9 cellular contexts compared by ENCODE assay signal in genomic region chr16:83809092-83809491, GRCh38. TPM values are rescaled to one million over a fixed set of nuclear protein-coding genes. Genes with fewer than 3 reads are reported as not detected.
A peak's percentile ranks its signal among the peaks of the same experiment; 100 is the strongest.
DNase-seq lines count a peak whose midpoint lies in the region; ATAC-seq and TF ChIP-seq lines count a peak whose summit lies in the region.
"Had no signal": no experiment of that assay in that cellular context is flagged by ENCODE, and none has a peak within 500 bp of the region (broad histone marks: within the 10 kb centered on the region; RNA-seq: fewer than 3 reads in every experiment).

No MANE protein-coding gene starts in this region.

- no peaks in the 10 kb centered on the region for H4K20me1 ChIP-seq in HCT116 (ENCODE audit: insufficient read depth)

- POLR2A ChIA-PET in HCT116 (lab: Charles Lee): interaction anchor here (0.7 kb wide), 1 partner anchor 1110 kb away, joined by 4 read pairs; no protein-coding TSS in a partner anchor
- POLR2A ChIA-PET in activated CD4-positive, alpha-beta memory T cell treated with anti-CD3 and anti-CD28 coated beads for 36 hours (lab: Charles Lee): no interaction called here

- TF ChIP-seq POLR2A in HCT116 (IDR thresholded peaks at IDR 0.05; ENCODE audit: borderline replicate concordance, extremely low read depth, insufficient read depth, insufficient read length): no peak

- H3K27ac Mint-ChIP-seq in activated CD4-positive, alpha-beta memory T cell treated with anti-CD3 and anti-CD28 coated beads for 36 hours: peak overlapping the region; percentile 20

- TF ChIP-seq CTCF in HCT116 (IDR thresholded peaks at IDR 0.05 in 2 of 3, conservative IDR thresholded peaks at IDR 0.05 in 1 of 3; ENCODE audit: borderline replicate concordance in 1 of 3, insufficient read depth in 1 of 3, low read depth in 2 of 3, low read length in 2 of 3): no peak

- peak overlapping the region; percentile 89 to 96 for H3K4me3 ChIP-seq in HCT116 (replicated peaks in 1 of 2; ENCODE audit: low read depth in 1 of 2, low read length in 2 of 2)
- peak overlapping the region; percentile 91 for H3K4me3 ChIP-seq in iPS-11a (ENCODE audit: low read depth, low read length)
- peak overlapping the region; percentile 76 to 99 (median 89) for H3K4me3 ChIP-seq in skin epidermis

- CTCF ChIA-PET in HCT116 (lab: Charles Lee): no interaction called here
- CTCF ChIA-PET in activated CD4-positive, alpha-beta memory T cell treated with anti-CD3 and anti-CD28 coated beads for 36 hours (lab: Charles Lee): interaction anchor here (1.4 to 2.1 kb wide), 2 partner anchors 15 to 17 kb away, joined by 3 to 5 read pairs; no protein-coding TSS in a partner anchor

- no peaks in the 10 kb centered on the region for H3K27me3 Mint-ChIP-seq in activated CD4-positive, alpha-beta memory T cell treated with anti-CD3 and anti-CD28 coated beads for 36 hours

- no peak for ATAC-seq in HCT116
- ATAC-seq in GM18907 (IDR thresholded peaks at IDR 0.05; ENCODE audit: unreplicated experiment): no peak
- no peak for ATAC-seq in HG02763 (IDR thresholded peaks at IDR 0.05; ENCODE audit: unreplicated experiment)

- H3K9me3 ChIP-seq in HCT116 (ENCODE audit: control insufficient read depth in 1 of 2, insufficient read depth in 1 of 2, low read depth in 1 of 2, low read length in 2 of 2): no peaks in the 10 kb centered on the region

- peaks cover 42% of the 10 kb centered on the region for H3K79me2 ChIP-seq in HCT116 (ENCODE audit: insufficient read depth, low read length)

- H3K9ac ChIP-seq in HCT116 (ENCODE audit: low read length): peak overlapping the region; percentile 78

- H3K9me2 ChIP-seq in HCT116 (ENCODE audit: insufficient read depth): no peaks in the 10 kb centered on the region

- peaks cover 33% of the 10 kb centered on the region for H3K4me1 Mint-ChIP-seq in activated CD4-positive, alpha-beta memory T cell treated with anti-CD3 and anti-CD28 coated beads for 36 hours (ENCODE audit: low read depth)

- no peak for TF ChIP-seq RAD21 in HCT116 (IDR thresholded peaks at IDR 0.05; ENCODE audit: low read depth)

- H2AFZ ChIP-seq in HCT116 (ENCODE audit: low read depth, low read length, poor library complexity, severe bottlenecking): no peak overlapping the region

- H3K27me3 ChIP-seq in HCT116 (ENCODE audit: insufficient read depth, low read length): no peaks in the 10 kb centered on the region

- H3K9me3 Mint-ChIP-seq in activated CD4-positive, alpha-beta memory T cell treated with anti-CD3 and anti-CD28 coated beads for 36 hours: no peaks in the 10 kb centered on the region

- intact Hi-C loops in HCT116 (cut with micrococcal nuclease): no loop called here
- intact Hi-C loops in activated CD4-positive, alpha-beta memory T cell treated with anti-CD3 and anti-CD28 coated beads for 36 hours (cut with micrococcal nuclease): no loop called here

- RAD21 ChIA-PET in HCT116 (lab: Charles Lee; ENCODE audit: low non-redundant PET in 1 of 2, low total read pairs in 2 of 2, uncharacterized antibody in 2 of 2, unreplicated experiment in 2 of 2): no interaction called here

- peaks cover 18 to 31% of the 10 kb centered on the region in 2 experiments for H3K4me1 ChIP-seq in HCT116 (ENCODE audit: control insufficient read depth in 1 of 2, insufficient read depth in 2 of 2, low read length in 2 of 2)

- H3K36me3 Mint-ChIP-seq in activated CD4-positive, alpha-beta memory T cell treated with anti-CD3 and anti-CD28 coated beads for 36 hours: peaks cover 24% of the 10 kb centered on the region

- DNase-seq in HCT116 (ENCODE audit: low read depth, low spot score): no peak
- no peak for DNase-seq in activated CD4-positive, alpha-beta memory T cell treated with anti-CD3 and anti-CD28 coated beads for 36 hours
- DNase-seq in stimulated activated CD4-positive, alpha-beta T cell treated with anti-CD3 and anti-CD28 coated beads, Interleukin-2, amount 100 ng/mL, for 48 hours: no peak
- DNase-seq in NAMALWA (ENCODE audit: low spot score): no peak
- DNase-seq: stimulated activated CD8-positive, alpha-beta memory T cell treated with anti-CD3 and anti-CD28 coated beads, Interleukin-4, amount 100 ng/mL, for 48 hours had no signal

- peak overlapping the region; percentile 91 for H3K4me2 ChIP-seq in HCT116 (ENCODE audit: low read length)

- H3K4me3 Mint-ChIP-seq in activated CD4-positive, alpha-beta memory T cell treated with anti-CD3 and anti-CD28 coated beads for 36 hours: peak overlapping the region; percentile 98

- H3K27ac ChIP-seq in HCT116 (ENCODE audit: low read depth, low read length) (no peak overlapping the region; the same call in 1 of the 2 replicates), skin epidermis (peak overlapping the region in 5 of 21 experiments; percentile 90 to 96 (median 91))

- BruUV-seq in HCT116 (replicated peaks; lab: Mats Ljungman, UMichigan): no TSS peak

- peaks cover 5 to 18% of the 10 kb centered on the region in 2 experiments; a peak in 3 of 4 replicates for H3K36me3 ChIP-seq in HCT116 (ENCODE audit: control insufficient read depth in 1 of 2, insufficient read depth in 2 of 2, low read length in 2 of 2)

TF ChIP-seq in HCT116, 20 proteins besides CTCF, POLR2A, EP300 and RAD21 (continues in another document):
- TF ChIP-seq YY1 (IDR thresholded peaks at IDR 0.05; ENCODE audit: extremely low read depth, insufficient replicate concordance, low read depth, low read length) (no peak), SP1 (IDR thresholded peaks at IDR 0.05; ENCODE audit: low read depth) (no peak), FOSL1 (IDR thresholded peaks at IDR 0.05; ENCODE audit: low read depth) (no peak), ELF1 (IDR thresholded peaks at IDR 0.05; ENCODE audit: borderline replicate concordance, low read depth) (no peak), SIN3A (IDR thresholded peaks at IDR 0.05; ENCODE audit: low read depth) (no peak), ATF3 (IDR thresholded peaks at IDR 0.05) (no peak), TCF7L2 (IDR thresholded peaks at IDR 0.05; ENCODE audit: borderline replicate concordance, extremely low read depth, insufficient read depth, insufficient read length) (no peak), SRF (IDR thresholded peaks at IDR 0.05; ENCODE audit: low read depth) (no peak), CBX3 (IDR thresholded peaks at IDR 0.05; ENCODE audit: low read depth) (no peak), POLR2AphosphoS5 (IDR thresholded peaks at IDR 0.05; ENCODE audit: low read depth, low read length) (no peak), ZNF274 (IDR thresholded peaks at IDR 0.05; ENCODE audit: low read depth, low read length) (no peak), JUND (IDR thresholded peaks at IDR 0.05) (no peak), EZH2 (IDR thresholded peaks at IDR 0.05) (no peak), ZBTB33 (IDR thresholded peaks at IDR 0.05; ENCODE audit: extremely low read depth, insufficient replicate concordance, low read length) (no peak), CEBPB (IDR thresholded peaks at IDR 0.05; ENCODE audit: low read depth) (no peak), MAX (IDR thresholded peaks at IDR 0.05) (no peak), REST (IDR thresholded peaks at IDR 0.05; ENCODE audit: low read depth) (no peak), ZFX (IDR thresholded peaks at IDR 0.05) (no peak)

RNA-seq across cellular contexts. Expression of gene HSBP1, which starts 1.3 kb away (rescaled TPM):
- 270 TPM for total RNA-seq in HCT116 (2021; ENCODE audit: unreplicated experiment)
- 167 and 199 TPM in 2 replicates for polyA plus RNA-seq in HCT116 (2012)
- total RNA-seq in activated CD4-positive, alpha-beta memory T cell treated with anti-CD3 and anti-CD28 coated beads for 36 hours: 10 to 100 TPM; 70.1 to 74.7 TPM
